Comparison of ENCODE assay signal across 12 cellular contexts in genomic region chr4:87068591-87069021, GRCh38.
DNase-seq lines count a peak whose midpoint lies in the region; ATAC-seq lines count a peak whose summit lies in the region.
"Had no signal": no experiment of that assay in that cellular context is flagged by ENCODE, and none has a peak within 500 bp of the region (broad histone marks: within the 10 kb centered on the region; RNA-seq: fewer than 3 reads in every experiment).

No MANE protein-coding gene starts in this region.

- peak overlapping the region; percentile 47 for H3K4me3 ChIP-seq in endocrine pancreas (ENCODE audit: control insufficient read depth, insufficient read depth, low read length)
- H3K4me3 ChIP-seq in CD8-positive, alpha-beta memory T cell (ENCODE audit: low read length) = no peak overlapping the region

- ATAC-seq in GM18907 (IDR thresholded peaks at IDR 0.05; ENCODE audit: unreplicated experiment) = peak; percentile 26
- no peak for ATAC-seq in HG03571 (IDR thresholded peaks at IDR 0.05; ENCODE audit: unreplicated experiment)

- no peaks in the 10 kb centered on the region for H3K9me3 ChIP-seq in endocrine pancreas (ENCODE audit: control insufficient read depth, low read length)
- no peaks in the 10 kb centered on the region for H3K9me3 ChIP-seq in CD8-positive, alpha-beta memory T cell (ENCODE audit: low read length)

- no peak overlapping the region for H3K27ac ChIP-seq in CD8-positive, alpha-beta memory T cell (ENCODE audit: low read depth, low read length)
- H3K27ac ChIP-seq: KMS-11 had no signal

- POLR2A ChIA-PET in CD8-positive, alpha-beta memory T cell (lab: Charles Lee) = no interaction called here

- H3K36me3 ChIP-seq in endocrine pancreas (ENCODE audit: control insufficient read depth, insufficient read depth, low read length) = no peaks in the 10 kb centered on the region
- H3K36me3 ChIP-seq in CD8-positive, alpha-beta memory T cell (ENCODE audit: insufficient read depth, low read length) = no peaks in the 10 kb centered on the region

- H3K27ac Mint-ChIP-seq in CD8-positive, alpha-beta memory T cell = peak overlapping the region in 3 of 8 donors; percentile 7 to 55 (median 47)
- H3K27ac Mint-ChIP-seq: activated naive CD8-positive, alpha-beta T cell treated with anti-CD3 and anti-CD28 coated beads, Interleukin-2, amount 10 ng/mL, durations not matched to agents 7 days and 5 days had no signal

- DNase-seq in NCI-H2227 treated with DMSO at 0.1 percent for 48 hours (lab: John Stamatoyannopoulos, UW) = peak; percentile 39
- peak; percentile 44 for DNase-seq in retina
- DNase-seq in CD8-positive, alpha-beta memory T cell = no peak
- no peak for DNase-seq in glomerular visceral epithelial cell (ENCODE audit: extremely low spot score)
- no peak for DNase-seq in H4 (ENCODE audit: low spot score)
- DNase-seq: activated naive CD8-positive, alpha-beta T cell treated with anti-CD3 and anti-CD28 coated beads, Interleukin-2, amount 10 ng/mL, durations not matched to agents 7 days and 5 days; H7; head of caudate nucleus had no signal

- H3K4me3 Mint-ChIP-seq in CD8-positive, alpha-beta memory T cell = no peak overlapping the region
- H3K4me3 Mint-ChIP-seq: activated naive CD8-positive, alpha-beta T cell treated with anti-CD3 and anti-CD28 coated beads, Interleukin-2, amount 10 ng/mL, durations not matched to agents 7 days and 5 days had no signal

- H3K36me3 Mint-ChIP-seq in CD8-positive, alpha-beta memory T cell = peaks cover 0 to 6% (median 3%) of the 10 kb centered on the region in 3 donors

- H3K4me1 Mint-ChIP-seq in CD8-positive, alpha-beta memory T cell = peaks cover 40 to 52% (median 51%) of the 10 kb centered on the region in 3 donors

- H3K27me3 Mint-ChIP-seq in CD8-positive, alpha-beta memory T cell = no peaks in the 10 kb centered on the region
- H3K27me3 Mint-ChIP-seq: activated naive CD8-positive, alpha-beta T cell treated with anti-CD3 and anti-CD28 coated beads, Interleukin-2, amount 10 ng/mL, durations not matched to agents 7 days and 5 days had no signal

- H3K9me3 Mint-ChIP-seq in CD8-positive, alpha-beta memory T cell = no peaks in the 10 kb centered on the region
- H3K9me3 Mint-ChIP-seq: activated naive CD8-positive, alpha-beta T cell treated with anti-CD3 and anti-CD28 coated beads, Interleukin-2, amount 10 ng/mL, durations not matched to agents 7 days and 5 days had no signal

- H3K27me3 ChIP-seq in endocrine pancreas (ENCODE audit: control insufficient read depth, insufficient read depth, low read length) = no peaks in the 10 kb centered on the region
- H3K27me3 ChIP-seq in CD8-positive, alpha-beta memory T cell (ENCODE audit: insufficient read depth, low read length, poor library complexity, severe bottlenecking) = no peaks in the 10 kb centered on the region

- CTCF ChIA-PET in CD8-positive, alpha-beta memory T cell (lab: Charles Lee) = interaction anchor here (0.6 kb wide), 1 partner anchor 117 kb away, joined by 3 read pairs; no protein-coding TSS in a partner anchor

- peak overlapping the region; percentile 24 for H3K9ac ChIP-seq in endocrine pancreas (ENCODE audit: control insufficient read depth, insufficient read depth, low read length)
- H3K9ac ChIP-seq: KMS-11 had no signal

- peaks cover 14% of the 10 kb centered on the region for H3K4me1 ChIP-seq in endocrine pancreas (ENCODE audit: control insufficient read depth, insufficient read depth, low read length)
- peaks cover 7% of the 10 kb centered on the region for H3K4me1 ChIP-seq in CD8-positive, alpha-beta memory T cell (ENCODE audit: insufficient read depth, low read length)

Comparison
In these comparisons a context has a peak if more than half of its experiments do, and no peak if none do; other contexts are left out.
1. DNase-seq: peak in NCI-H2227 treated with DMSO at 0.1 percent for 48 hours (single experiment) and retina (single experiment); none in CD8-positive, alpha-beta memory T cell (0 of 5), glomerular visceral epithelial cell (single experiment) and H4 (single experiment).